In the genomic region with DNA sequence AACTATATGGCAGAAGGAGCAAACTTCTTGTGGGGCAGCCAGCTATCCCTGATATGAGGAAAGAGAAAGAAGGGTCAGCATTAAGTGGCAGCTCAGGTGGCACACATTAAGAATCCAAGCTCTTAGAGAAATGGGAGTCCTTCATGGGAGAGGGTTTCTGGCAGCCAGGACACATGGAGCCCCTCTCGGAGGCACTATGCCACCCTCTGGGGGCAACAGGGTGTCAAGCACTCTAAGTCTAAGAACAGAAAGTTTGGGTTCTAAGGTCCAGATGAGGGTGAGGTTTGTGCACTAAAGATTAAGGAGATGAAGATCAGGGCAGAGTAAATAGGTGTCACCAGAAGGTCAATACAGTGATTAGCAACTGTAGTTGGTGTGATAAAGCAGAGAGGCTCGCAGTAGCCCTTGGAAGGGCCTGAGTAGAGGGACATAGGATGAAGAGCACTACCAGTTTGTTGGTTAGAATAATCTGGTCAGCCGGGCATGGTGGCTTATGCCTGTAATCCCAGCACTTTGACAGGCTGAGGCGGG, we compare ENCODE assay signal across 11 cellular contexts.
DNase-seq lines count a peak whose midpoint lies in the region; ATAC-seq and TF ChIP-seq lines count a peak whose summit lies in the region.
"Had no signal": no experiment of that assay in that cellular context is flagged by ENCODE, and none has a peak within 500 bp of the region (broad histone marks: within the 10 kb centered on the region; RNA-seq: fewer than 3 reads in every experiment).

No MANE protein-coding gene starts in this region.

- peaks cover 4% of the 10 kb centered on the region for H3K9me3 Mint-ChIP-seq in activated T-cell treated with anti-CD3 and anti-CD28 coated beads, Interleukin-2, amount 50 U/mL, for 24 hours
- H3K9me3 Mint-ChIP-seq in activated T-helper 2 cell treated with anti-CD3 and anti-CD28 coated beads, Interferon-gamma antibody, Interleukin-2, Interleukin-4, amounts not matched to agents 10 μg/mL and 5 μg/mL and 100 μg/mL, durations not matched to agents 14 hours and 24 hours and 36 hours: no peaks in the 10 kb centered on the region
- H3K9me3 Mint-ChIP-seq in osteocyte (ENCODE audit: unreplicated experiment): peaks cover 3% of the 10 kb centered on the region

- no peak overlapping the region for H3K4me3 Mint-ChIP-seq in activated T-cell treated with anti-CD3 and anti-CD28 coated beads, Interleukin-2, amount 50 U/mL, for 24 hours
- no peak overlapping the region for H3K4me3 Mint-ChIP-seq in activated T-helper 2 cell treated with anti-CD3 and anti-CD28 coated beads, Interferon-gamma antibody, Interleukin-2, Interleukin-4, amounts not matched to agents 10 μg/mL and 5 μg/mL and 100 μg/mL, durations not matched to agents 14 hours and 24 hours and 36 hours (ENCODE audit: low read depth)
- no peak overlapping the region for H3K4me3 Mint-ChIP-seq in osteocyte (ENCODE audit: unreplicated experiment)

- H2AFZ ChIP-seq in HCT116 (ENCODE audit: low read depth, low read length, poor library complexity, severe bottlenecking): no peak overlapping the region

- CTCF ChIA-PET in HCT116 (lab: Charles Lee): no interaction called here

- H3K36me3 Mint-ChIP-seq in activated T-cell treated with anti-CD3 and anti-CD28 coated beads, Interleukin-2, amount 50 U/mL, for 24 hours (ENCODE audit: low read depth): peaks cover 57% of the 10 kb centered on the region
- peaks cover 59% of the 10 kb centered on the region for H3K36me3 Mint-ChIP-seq in activated T-helper 2 cell treated with anti-CD3 and anti-CD28 coated beads, Interferon-gamma antibody, Interleukin-2, Interleukin-4, amounts not matched to agents 10 μg/mL and 5 μg/mL and 100 μg/mL, durations not matched to agents 14 hours and 24 hours and 36 hours (ENCODE audit: low read depth)
- H3K36me3 Mint-ChIP-seq in osteocyte (ENCODE audit: unreplicated experiment): peaks cover 17% of the 10 kb centered on the region

- no peaks in the 10 kb centered on the region for H3K4me1 ChIP-seq in HCT116 (ENCODE audit: control insufficient read depth in 1 of 2, insufficient read depth in 2 of 2, low read length in 2 of 2)
- H3K4me1 ChIP-seq: body of pancreas had no signal

- no peak for ATAC-seq in HCT116
- no peak for ATAC-seq in GM21825 (IDR thresholded peaks at IDR 0.05; ENCODE audit: unreplicated experiment)
- ATAC-seq: body of pancreas had no signal

- no TSS peak for BruUV-seq in HCT116 (replicated peaks; lab: Mats Ljungman, UMichigan)

- intact Hi-C loops in HCT116 (cut with micrococcal nuclease): no loop called here
- intact Hi-C loops in activated T-helper 2 cell treated with anti-CD3 and anti-CD28 coated beads, Interferon-gamma antibody, Interleukin-2, Interleukin-4, amounts not matched to agents 10 μg/mL and 5 μg/mL and 100 μg/mL, durations not matched to agents 14 hours and 24 hours and 36 hours (cut with micrococcal nuclease): no loop called here

- H4K20me1 ChIP-seq in HCT116 (ENCODE audit: insufficient read depth): no peaks in the 10 kb centered on the region

- RAD21 ChIA-PET in HCT116 (lab: Charles Lee; ENCODE audit: low non-redundant PET in 1 of 2, low total read pairs in 2 of 2, uncharacterized antibody in 2 of 2, unreplicated experiment in 2 of 2): no interaction called here

- TF ChIP-seq RAD21 in HCT116 (IDR thresholded peaks at IDR 0.05; ENCODE audit: low read depth): peak; percentile 33; the same call in 1 of the 2 replicates

- H3K27me3 ChIP-seq in HCT116 (ENCODE audit: insufficient read depth, low read length): no peaks in the 10 kb centered on the region
- H3K27me3 ChIP-seq: body of pancreas had no signal

- no peak overlapping the region for H3K9ac ChIP-seq in HCT116 (ENCODE audit: low read length)

- no peak overlapping the region for H3K4me3 ChIP-seq in HCT116 (replicated peaks in 1 of 2; ENCODE audit: low read depth in 1 of 2, low read length in 2 of 2)
- H3K4me3 ChIP-seq: body of pancreas, SK-N-MC had no signal

- TF ChIP-seq POLR2A in HCT116 (IDR thresholded peaks at IDR 0.05; ENCODE audit: borderline replicate concordance, extremely low read depth, insufficient read depth, insufficient read length): no peak

- H3K9me2 ChIP-seq in HCT116 (ENCODE audit: insufficient read depth): no peaks in the 10 kb centered on the region

- H3K27ac ChIP-seq in HCT116 (ENCODE audit: low read depth, low read length): no peak overlapping the region
- H3K27ac ChIP-seq: body of pancreas, SK-N-MC had no signal

- no peaks in the 10 kb centered on the region for H3K27me3 Mint-ChIP-seq in activated T-cell treated with anti-CD3 and anti-CD28 coated beads, Interleukin-2, amount 50 U/mL, for 24 hours
- no peaks in the 10 kb centered on the region for H3K27me3 Mint-ChIP-seq in activated T-helper 2 cell treated with anti-CD3 and anti-CD28 coated beads, Interferon-gamma antibody, Interleukin-2, Interleukin-4, amounts not matched to agents 10 μg/mL and 5 μg/mL and 100 μg/mL, durations not matched to agents 14 hours and 24 hours and 36 hours (ENCODE audit: low read depth)
- no peaks in the 10 kb centered on the region for H3K27me3 Mint-ChIP-seq in osteocyte (ENCODE audit: unreplicated experiment)

- H3K9me3 ChIP-seq in HCT116 (ENCODE audit: control insufficient read depth in 1 of 2, insufficient read depth in 1 of 2, low read depth in 1 of 2, low read length in 2 of 2): no peaks in the 10 kb centered on the region
- H3K9me3 ChIP-seq: body of pancreas had no signal

- POLR2A ChIA-PET in HCT116 (lab: Charles Lee): no interaction called here

- H3K27ac Mint-ChIP-seq in activated T-cell treated with anti-CD3 and anti-CD28 coated beads, Interleukin-2, amount 50 U/mL, for 24 hours: peak overlapping the region; percentile 80
- H3K27ac Mint-ChIP-seq in activated T-helper 2 cell treated with anti-CD3 and anti-CD28 coated beads, Interferon-gamma antibody, Interleukin-2, Interleukin-4, amounts not matched to agents 10 μg/mL and 5 μg/mL and 100 μg/mL, durations not matched to agents 14 hours and 24 hours and 36 hours: peak overlapping the region; percentile 64
- no peak overlapping the region for H3K27ac Mint-ChIP-seq in osteocyte (ENCODE audit: unreplicated experiment)

- H3K4me1 Mint-ChIP-seq in activated T-cell treated with anti-CD3 and anti-CD28 coated beads, Interleukin-2, amount 50 U/mL, for 24 hours (ENCODE audit: low read depth): peaks cover 68% of the 10 kb centered on the region
- H3K4me1 Mint-ChIP-seq in activated T-helper 2 cell treated with anti-CD3 and anti-CD28 coated beads, Interferon-gamma antibody, Interleukin-2, Interleukin-4, amounts not matched to agents 10 μg/mL and 5 μg/mL and 100 μg/mL, durations not matched to agents 14 hours and 24 hours and 36 hours (ENCODE audit: low read depth): peaks cover 49% of the 10 kb centered on the region
- peaks cover 5% of the 10 kb centered on the region for H3K4me1 Mint-ChIP-seq in osteocyte (ENCODE audit: unreplicated experiment)

- DNase-seq in activated T-cell treated with anti-CD3 and anti-CD28 coated beads, Interleukin-2, amount 50 U/mL, for 24 hours: no peak
- no peak for DNase-seq in activated T-cell treated with anti-CD3 and anti-CD28 coated beads, Interleukin-2, amount 50 U/mL, for 1 hour
- DNase-seq in HCT116 (ENCODE audit: low read depth, low spot score) (no peak), osteocyte (ENCODE audit: extremely low spot score, unreplicated experiment) (peak; percentile 46), dermis blood vessel endothelial cell (no peak), DMS79 (lab: John Stamatoyannopoulos, UW) (no peak)
- DNase-seq in activated T-helper 2 cell treated with anti-CD3 and anti-CD28 coated beads, Interferon-gamma antibody, Interleukin-2, Interleukin-4, amounts not matched to agents 10 μg/mL and 5 μg/mL and 100 μg/mL, durations not matched to agents 14 hours and 24 hours and 36 hours (ENCODE audit: low spot score): no peak
- DNase-seq: body of pancreas, NCI-H1417 treated with DMSO at 0.1 percent for 48 hours had no signal

- no peaks in the 10 kb centered on the region for H3K36me3 ChIP-seq in HCT116 (ENCODE audit: control insufficient read depth in 1 of 2, insufficient read depth in 2 of 2, low read length in 2 of 2)

- H3K4me2 ChIP-seq in HCT116 (ENCODE audit: low read length): no peak overlapping the region

- no peaks in the 10 kb centered on the region for H3K79me2 ChIP-seq in HCT116 (ENCODE audit: insufficient read depth, low read length)

- TF ChIP-seq CTCF in HCT116 (IDR thresholded peaks at IDR 0.05 in 2 of 3, conservative IDR thresholded peaks at IDR 0.05 in 1 of 3; ENCODE audit: borderline replicate concordance in 1 of 3, insufficient read depth in 1 of 3, low read depth in 2 of 3, low read length in 2 of 3): no peak
- peak; percentile 22 for TF ChIP-seq CTCF in osteocyte (IDR thresholded peaks at IDR 0.05)

TF ChIP-seq in HCT116, 20 proteins besides CTCF, POLR2A, EP300 and RAD21:
- TF ChIP-seq EGR1 (IDR thresholded peaks at IDR 0.05; ENCODE audit: low read depth) (no peak), YY1 (IDR thresholded peaks at IDR 0.05; ENCODE audit: extremely low read depth, insufficient replicate concordance, low read depth, low read length) (no peak), POLR2AphosphoS5 (IDR thresholded peaks at IDR 0.05; ENCODE audit: low read depth, low read length) (no peak), EZH2 (IDR thresholded peaks at IDR 0.05) (no peak)
